Comparison of ENCODE assay signal across 2 cellular contexts in genomic region chr2:54988612-54989011, GRCh38.
TF ChIP-seq lines count a peak whose summit lies in the region.

No MANE protein-coding gene starts in this region.

TF ChIP-seq in SK-N-SH, 30 proteins besides CTCF, POLR2A, EP300 and RAD21 (continued from another document):
- no peak for TF ChIP-seq REST (IDR thresholded peaks at IDR 0.05; ENCODE audit: low read depth, low read length)
- no peak for TF ChIP-seq GATA2 (CRISPR knock-in tag; IDR thresholded peaks at IDR 0.05)
- TF ChIP-seq ELF1 (IDR thresholded peaks at IDR 0.05): no peak
- no peak for TF ChIP-seq GABPA (IDR thresholded peaks at IDR 0.05; ENCODE audit: low read depth)

TF ChIP-seq in WTC11, 78 proteins besides CTCF, POLR2A, EP300 and RAD21 (continued from another document):
- TF ChIP-seq ERG (CRISPR knock-in tag; IDR thresholded peaks at IDR 0.05): no peak
